In the genomic region with DNA sequence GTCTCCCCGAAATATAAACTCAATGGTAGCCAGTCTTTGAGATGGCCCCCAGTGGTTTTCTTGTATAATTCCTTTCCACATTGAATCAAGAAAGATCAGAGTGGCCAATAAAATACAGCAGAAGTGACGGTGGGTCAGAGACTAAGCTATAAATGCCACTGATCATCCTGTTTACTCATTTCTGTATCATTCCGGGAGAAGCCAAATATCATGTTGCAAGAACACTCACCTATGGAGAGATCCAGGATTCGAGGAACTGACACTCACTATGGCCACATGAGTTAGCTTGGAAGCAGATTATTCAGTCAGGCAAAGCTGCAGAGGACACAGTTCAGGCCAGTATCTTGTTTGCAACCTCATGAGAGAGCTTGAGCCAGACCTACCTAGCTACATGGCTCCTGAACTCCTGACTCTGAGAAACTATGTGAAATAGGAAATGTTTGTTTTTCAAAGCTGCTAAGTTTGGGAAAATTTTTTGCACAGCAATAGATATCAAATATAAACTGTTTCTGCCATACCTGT, we compare ENCODE assay signal across 1 cellular context.
TF ChIP-seq lines count a peak whose summit lies in the region.

No MANE protein-coding gene starts in this region.

TF ChIP-seq in IMR-90, 13 proteins besides CTCF, POLR2A, EP300 and RAD21 (continued from another document):
- TF ChIP-seq, protein P1, sequence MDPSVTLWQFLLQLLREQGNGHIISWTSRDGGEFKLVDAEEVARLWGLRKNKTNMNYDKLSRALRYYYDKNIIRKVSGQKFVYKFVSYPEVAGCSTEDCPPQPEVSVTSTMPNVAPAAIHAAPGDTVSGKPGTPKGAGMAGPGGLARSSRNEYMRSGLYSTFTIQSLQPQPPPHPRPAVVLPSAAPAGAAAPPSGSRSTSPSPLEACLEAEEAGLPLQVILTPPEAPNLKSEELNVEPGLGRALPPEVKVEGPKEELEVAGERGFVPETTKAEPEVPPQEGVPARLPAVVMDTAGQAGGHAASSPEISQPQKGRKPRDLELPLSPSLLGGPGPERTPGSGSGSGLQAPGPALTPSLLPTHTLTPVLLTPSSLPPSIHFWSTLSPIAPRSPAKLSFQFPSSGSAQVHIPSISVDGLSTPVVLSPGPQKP (IDR thresholded peaks at IDR 0.05; ENCODE audit: borderline replicate concordance, low read depth, low read length), result no peak
- TF ChIP-seq BHLHE40 (IDR thresholded peaks at IDR 0.05; ENCODE audit: low read depth, low read length) (no peak), USF2 (IDR thresholded peaks at IDR 0.05; ENCODE audit: low read depth, low read length) (no peak), FOS (IDR thresholded peaks at IDR 0.05; ENCODE audit: low read depth, low read length) (no peak), CHD1 (IDR thresholded peaks at IDR 0.05; ENCODE audit: low read depth, low read length) (no peak), NFE2L2 (IDR thresholded peaks at IDR 0.05; ENCODE audit: low read depth, low read length) (no peak), CEBPB (IDR thresholded peaks at IDR 0.05; ENCODE audit: low read depth, low read length) (no peak), RCOR1 (IDR thresholded peaks at IDR 0.05; ENCODE audit: insufficient replicate concordance, low read length) (no peak), MXI1 (IDR thresholded peaks at IDR 0.05; ENCODE audit: borderline replicate concordance, low read depth, low read length) (no peak), SMC3 (IDR thresholded peaks at IDR 0.05; ENCODE audit: low read depth, low read length) (no peak)
